In genomic region chr11:131025020-131025419, GRCh38 we compare ENCODE assay signal across 10 cellular contexts.
DNase-seq lines count a peak whose midpoint lies in the region; ATAC-seq, FAIRE-seq and TF ChIP-seq lines count a peak whose summit lies in the region.
"Had no signal": no experiment of that assay in that cellular context is flagged by ENCODE, and none has a peak within 500 bp of the region (broad histone marks: within the 10 kb centered on the region; RNA-seq: fewer than 3 reads in every experiment).

No MANE protein-coding gene starts in this region.

- DNase-seq in left ventricle myocardium inferior (no peak), left cardiac atrium (no peak), OCI-LY7 (ENCODE audit: low spot score) (peak; percentile 1), foreskin fibroblast (peak; percentile 52 to 78), body of pancreas (no peak), GM19239 (ENCODE audit: insufficient read length, low spot score) (no peak), ovary (no peak)

- H3K4me3 ChIP-seq in left ventricle myocardium inferior = no peak overlapping the region
- H3K4me3 ChIP-seq in OCI-LY7 (ENCODE audit: low read depth, low read length, poor library complexity, severe bottlenecking) = no peak overlapping the region
- H3K4me3 ChIP-seq in foreskin fibroblast (ENCODE audit: low read depth in 1 of 2, low read length in 2 of 2) = no peak overlapping the region
- no peak overlapping the region for H3K4me3 ChIP-seq in body of pancreas
- no peak overlapping the region for H3K4me3 ChIP-seq in ovary

- H4K20me1 ChIP-seq in OCI-LY7 (ENCODE audit: insufficient read depth, low read length) = no peaks in the 10 kb centered on the region; the same call in 1 of the 2 replicates

- H3K79me2 ChIP-seq in OCI-LY7 (ENCODE audit: insufficient read depth, low read depth, low read length) = no peaks in the 10 kb centered on the region

- H3K4me2 ChIP-seq in OCI-LY7 (ENCODE audit: low read length) = no peak overlapping the region

- no peaks in the 10 kb centered on the region for H3K9me3 ChIP-seq in left ventricle myocardium inferior (replicated peaks)
- no peaks in the 10 kb centered on the region for H3K9me3 ChIP-seq in OCI-LY7 (ENCODE audit: low read length)
- H3K9me3 ChIP-seq in body of pancreas = no peaks in the 10 kb centered on the region
- H3K9me3 ChIP-seq in ovary = no peaks in the 10 kb centered on the region

- H3K36me3 ChIP-seq in left ventricle myocardium inferior (no peaks in the 10 kb centered on the region), OCI-LY7 (ENCODE audit: insufficient read depth, low read length) (no peaks in the 10 kb centered on the region), body of pancreas (replicated peaks in 1 of 2; ENCODE audit: insufficient read depth in 1 of 2, low read depth in 2 of 2) (no peaks in the 10 kb centered on the region), ovary (no peaks in the 10 kb centered on the region)

- intact Hi-C loops in left ventricle myocardium inferior (cut with micrococcal nuclease) (no loop called here), left cardiac atrium (cut with DNase I) (no loop called here), OCI-LY7 (cut with micrococcal nuclease; ENCODE audit: unreplicated experiment) (no loop called here), body of pancreas (cut with DNase I) (no loop called here), ovary (cut with DNase I) (no loop called here)

- no peak for TF ChIP-seq POLR2A in body of pancreas (IDR thresholded peaks at IDR 0.05)
- no peak for TF ChIP-seq POLR2A in ovary (IDR thresholded peaks at IDR 0.05)

- no peaks in the 10 kb centered on the region for H3K9me2 ChIP-seq in OCI-LY7 (ENCODE audit: insufficient read depth, low read length)

- CTCF ChIA-PET in OCI-LY7 (lab: Charles Lee; ENCODE audit: unreplicated experiment) = no interaction called here

- H2AFZ ChIP-seq in OCI-LY7 (ENCODE audit: low read length) = no peak overlapping the region

- 80 to 86% methylated on average over 1 of the region's 1 CpG for WGBS in body of pancreas, 2 donors
- 28 to 42% (median 30%) methylated on average over 1 of the region's 1 CpG for WGBS in ovary, 3 donors

- BruUV-seq in OCI-LY7 (replicated peaks; lab: Mats Ljungman, UMichigan) = no TSS peak

- peaks cover 9% of the 10 kb centered on the region for H3K4me1 ChIP-seq in left ventricle myocardium inferior
- H3K4me1 ChIP-seq in OCI-LY7 (ENCODE audit: insufficient read depth, low read length, poor library complexity, severe bottlenecking) = no peaks in the 10 kb centered on the region
- H3K4me1 ChIP-seq in body of pancreas = peaks cover 3% of the 10 kb centered on the region
- no peaks in the 10 kb centered on the region for H3K4me1 ChIP-seq in ovary (ENCODE audit: insufficient read depth)

- no peak overlapping the region for H3K27ac ChIP-seq in left ventricle myocardium inferior (replicated peaks)
- H3K27ac ChIP-seq in OCI-LY7 (ENCODE audit: low read depth, low read length, poor library complexity, severe bottlenecking) = no peak overlapping the region
- no peak overlapping the region for H3K27ac ChIP-seq in body of pancreas
- H3K27ac ChIP-seq in ovary = no peak overlapping the region

- FAIRE-seq in GM19239 (lab: Jason Lieb, UNC) = no peak
- FAIRE-seq: endothelial cell of umbilical vein had no signal

- POLR2A ChIA-PET in OCI-LY7 (lab: Charles Lee) = no interaction called here

- peak; percentile 20 for TF ChIP-seq CTCF in left ventricle myocardium inferior (IDR thresholded peaks at IDR 0.05; ENCODE audit: borderline replicate concordance)
- peak; percentile 53 for TF ChIP-seq CTCF in OCI-LY7 (conservative IDR thresholded peaks at IDR 0.05; ENCODE audit: low read length)
- TF ChIP-seq CTCF in foreskin fibroblast (IDR thresholded peaks at IDR 0.05; ENCODE audit: low read depth, low read length) = peak; percentile 73
- peak in 1 of 7 experiments; percentile 17 for TF ChIP-seq CTCF in body of pancreas (IDR thresholded peaks at IDR 0.05)
- no peak for TF ChIP-seq CTCF in ovary (IDR thresholded peaks at IDR 0.05)

- H3K27me3 ChIP-seq in left ventricle myocardium inferior (ENCODE audit: low read depth) (no peaks in the 10 kb centered on the region), body of pancreas (no peaks in the 10 kb centered on the region), ovary (no peaks in the 10 kb centered on the region)

- ATAC-seq in left cardiac atrium (no peak), body of pancreas (no peak), HG02610 (IDR thresholded peaks at IDR 0.05; ENCODE audit: unreplicated experiment) (no peak)
- ATAC-seq: activated CD4-positive, CD25-positive, alpha-beta regulatory T cell treated with anti-CD3 and anti-CD28 coated beads, Interleukin-2, amount 50 U/mL, for 24 hours had no signal

- TF ChIP-seq EP300 in ovary (IDR thresholded peaks at IDR 0.05) = no peak

Comparison
In these comparisons a context has a peak if more than half of its experiments do, and no peak if none do; other contexts are left out.
1. DNase-seq: peak in OCI-LY7 (single experiment) and foreskin fibroblast (2 of 2); none in left ventricle myocardium inferior (single experiment), left cardiac atrium (single experiment), body of pancreas (0 of 4), GM19239 (single experiment) and ovary (0 of 5).
2. CTCF ChIP-seq: peak in left ventricle myocardium inferior (single experiment), OCI-LY7 (single experiment) and foreskin fibroblast (single experiment); none in ovary (0 of 3).